In the genomic region with DNA sequence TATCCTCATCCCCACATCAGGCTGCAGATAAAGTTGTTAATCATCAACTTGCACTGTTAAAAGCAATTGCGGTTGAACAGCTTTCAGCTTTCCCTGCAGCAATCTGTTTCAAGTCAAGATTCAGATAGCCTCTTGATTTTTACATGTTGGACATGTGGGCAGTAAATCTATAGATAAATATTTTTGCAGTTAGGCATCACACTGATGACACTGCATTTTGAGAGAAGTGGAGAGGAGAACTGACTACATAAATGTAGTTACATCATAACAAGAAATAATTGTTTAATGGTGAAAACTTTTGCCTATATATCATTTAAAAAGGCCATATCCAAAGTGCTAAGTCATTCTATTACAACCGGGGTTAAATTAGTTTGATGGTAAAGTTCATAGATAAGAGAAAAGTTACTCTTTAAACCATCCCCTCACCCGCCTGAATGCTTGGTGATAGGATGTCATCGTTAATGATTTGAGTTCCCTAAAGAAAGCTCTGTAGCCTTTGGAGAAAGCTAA, we compare ENCODE assay signal across 20 cellular contexts. TPM values are rescaled to one million over a fixed set of nuclear protein-coding genes. Genes with fewer than 3 reads are reported as not detected.
DNase-seq lines count a peak whose midpoint lies in the region; ATAC-seq and TF ChIP-seq lines count a peak whose summit lies in the region.
"Had no signal": no experiment of that assay in that cellular context is flagged by ENCODE, and none has a peak within 500 bp of the region (broad histone marks: within the 10 kb centered on the region; RNA-seq: fewer than 3 reads in every experiment).

No MANE protein-coding gene starts in this region.

- no peaks in the 10 kb centered on the region for H3K27me3 Mint-ChIP-seq in nephron (ENCODE audit: low read depth)
- H3K27me3 Mint-ChIP-seq: CD4-positive, alpha-beta T cell had no signal

- no peaks in the 10 kb centered on the region for H3K36me3 Mint-ChIP-seq in nephron (ENCODE audit: low read depth)

- TF ChIP-seq CTCF in AG10803 (conservative IDR thresholded peaks at IDR 0.05; ENCODE audit: low read length): no peak
- no peak for TF ChIP-seq CTCF in Peyer's patch (IDR thresholded peaks at IDR 0.05)
- TF ChIP-seq CTCF in fibroblast of the aortic adventitia (IDR thresholded peaks at IDR 0.05; ENCODE audit: insufficient read depth, low read length): no peak
- no peak for TF ChIP-seq CTCF in nephron (IDR thresholded peaks at IDR 0.05; ENCODE audit: unreplicated experiment in 3 of 3)
- no peak for TF ChIP-seq CTCF in upper lobe of right lung (IDR thresholded peaks at IDR 0.05)

- TF ChIP-seq POLR2A in Peyer's patch (IDR thresholded peaks at IDR 0.05): no peak

- H3K4me1 ChIP-seq in Peyer's patch (peaks cover 0 to 37% (median 0%) of the 10 kb centered on the region in 4 donors), upper lobe of right lung (no peaks in the 10 kb centered on the region)
- no peaks in the 10 kb centered on the region for H3K4me1 ChIP-seq in effector memory CD4-positive, alpha-beta T cell (ENCODE audit: control insufficient read depth, insufficient read depth, low read length, poor library complexity, severe bottlenecking)
- H3K4me1 ChIP-seq: tibial nerve had no signal

- no peaks in the 10 kb centered on the region for H3K9me3 Mint-ChIP-seq in nephron
- H3K9me3 Mint-ChIP-seq: CD4-positive, alpha-beta T cell had no signal

- peaks cover 34% of the 10 kb centered on the region for H3K4me1 Mint-ChIP-seq in nephron
- H3K4me1 Mint-ChIP-seq: T-helper 17 cell had no signal

- peak overlapping the region; percentile 36 to 89 (median 70) for H3K27ac Mint-ChIP-seq in nephron
- H3K27ac Mint-ChIP-seq: CD4-positive, alpha-beta T cell; T-helper 17 cell had no signal

- H3K27me3 ChIP-seq in Peyer's patch (no peaks in the 10 kb centered on the region), upper lobe of right lung (no peaks in the 10 kb centered on the region)
- no peaks in the 10 kb centered on the region for H3K27me3 ChIP-seq in effector memory CD4-positive, alpha-beta T cell (replicated peaks; ENCODE audit: control insufficient read depth, insufficient read depth, low read length, poor library complexity, severe bottlenecking)
- H3K27me3 ChIP-seq: tibial nerve had no signal

- ATAC-seq in upper lobe of right lung (no peak), HG03025 (IDR thresholded peaks at IDR 0.05; ENCODE audit: low FRiP score, unreplicated experiment) (no peak)
- ATAC-seq: left ventricle myocardium superior, T-helper 17 cell had no signal

- H3K9me3 ChIP-seq in Peyer's patch (no peaks in the 10 kb centered on the region), upper lobe of right lung (no peaks in the 10 kb centered on the region)
- H3K9me3 ChIP-seq in effector memory CD4-positive, alpha-beta T cell (ENCODE audit: control insufficient read depth, low read length): no peaks in the 10 kb centered on the region
- H3K9me3 ChIP-seq: tibial nerve had no signal

- H3K4me3 Mint-ChIP-seq in nephron: no peak overlapping the region
- H3K4me3 Mint-ChIP-seq: CD4-positive, alpha-beta T cell; T-helper 17 cell had no signal

- intact Hi-C loops in upper lobe of right lung (cut with DNase I): no loop called here

- no peak overlapping the region for H3K4me3 ChIP-seq in AG10803 (ENCODE audit: low read length)
- no peak overlapping the region for H3K4me3 ChIP-seq in Peyer's patch
- H3K4me3 ChIP-seq in fibroblast of the aortic adventitia (ENCODE audit: low read depth, low read length): no peak overlapping the region
- no peak overlapping the region for H3K4me3 ChIP-seq in effector memory CD4-positive, alpha-beta T cell (ENCODE audit: insufficient read depth, low read depth, low read length, poor library complexity, severe bottlenecking)
- H3K4me3 ChIP-seq in upper lobe of right lung: no peak overlapping the region
- H3K4me3 ChIP-seq: tibial nerve had no signal

- H3K27ac ChIP-seq in Peyer's patch: peak overlapping the region in 3 of 4 donors; percentile 37 to 64 (median 55)
- no peak overlapping the region for H3K27ac ChIP-seq in effector memory CD4-positive, alpha-beta T cell (ENCODE audit: insufficient read depth, low read length, poor library complexity, severe bottlenecking)
- no peak overlapping the region for H3K27ac ChIP-seq in upper lobe of right lung
- H3K27ac ChIP-seq: tibial nerve had no signal

- H3K36me3 ChIP-seq in Peyer's patch (no peaks in the 10 kb centered on the region), upper lobe of right lung (no peaks in the 10 kb centered on the region)
- H3K36me3 ChIP-seq in effector memory CD4-positive, alpha-beta T cell (ENCODE audit: control insufficient read depth, insufficient read depth, low read length): no peaks in the 10 kb centered on the region
- H3K36me3 ChIP-seq: tibial nerve had no signal

- DNase-seq in AG10803 (ENCODE audit: low read depth) (peak; percentile 12), Peyer's patch (no peak), fibroblast of the aortic adventitia (ENCODE audit: low read depth) (peak; percentile 23), NOMO-1 treated with dmso at 0.1 percent for 144 hours (lab: John Stamatoyannopoulos, UW; ENCODE audit: unreplicated experiment) (no peak), upper lobe of right lung (no peak)
- no peak for DNase-seq in effector memory CD4-positive, alpha-beta T cell
- DNase-seq: activated CD4-positive, alpha-beta T cell treated with anti-CD3 and anti-CD28 coated beads for 1 hour; activated effector memory CD4-positive, alpha-beta T cell treated with anti-CD3 and anti-CD28 coated beads, Interleukin-2, amount 50 U/mL, for 16 hours; CD4-positive, alpha-beta T cell; cerebellar nuclear complex; effector CD8-positive, alpha-beta T cell; left ventricle myocardium superior; NCI-H1417 treated with DMSO at 0.1 percent for 48 hours; NK-92 treated with Interleukin-12 subunit alpha and Interleukin-12 subunit beta, amount 100 ng/mL, for 24 hours; posterior cingulate gyrus; stimulated activated naive CD4-positive, alpha-beta T cell; T-helper 17 cell had no signal

RNA-seq across cellular contexts. Expression of a gene that starts 30.7 kb away (rescaled TPM):
- total RNA-seq in Peyer's patch (100 to 1,000 TPM; 184 to 561 (median 251) TPM), fibroblast of the aortic adventitia (ENCODE audit: low replicate concordance) (8.8 and 65.4 TPM in 2 replicates), upper lobe of right lung (212 TPM)

Comparison
In these comparisons a context has a peak if more than half of its experiments do, and no peak if none do; other contexts are left out.
1. DNase-seq: peak in AG10803 (single experiment) and fibroblast of the aortic adventitia (single experiment); none in Peyer's patch (0 of 3), NOMO-1 treated with dmso at 0.1 percent for 144 hours (single experiment), effector memory CD4-positive, alpha-beta T cell (0 of 3) and upper lobe of right lung (single experiment).
2. H3K27ac ChIP-seq: peak in Peyer's patch (3 of 4); none in effector memory CD4-positive, alpha-beta T cell (single experiment) and upper lobe of right lung (single experiment).